ENCODE assay signal across 1 cellular context in genomic region chr10:99234739-99235468, GRCh38.
TF ChIP-seq lines count a peak whose summit lies in the region.

No MANE protein-coding gene starts in this region.

TF ChIP-seq in H1, 55 proteins besides CTCF, POLR2A, EP300 and RAD21 (continued from another document):
- no peak for TF ChIP-seq TBP (IDR thresholded peaks at IDR 0.05; ENCODE audit: low read depth, low read length)
- TF ChIP-seq YY1 (IDR thresholded peaks at IDR 0.05; ENCODE audit: low read depth, low read length), result no peak
- no peak for TF ChIP-seq RFX5 (IDR thresholded peaks at IDR 0.05; ENCODE audit: borderline replicate concordance, low read depth, low read length)
- no peak for TF ChIP-seq SUZ12 (IDR thresholded peaks at IDR 0.05; ENCODE audit: low read length)
- TF ChIP-seq BCL11A (IDR thresholded peaks at IDR 0.05; ENCODE audit: low read depth in 2 of 2, low read length in 2 of 2), result no peak
- no peak for TF ChIP-seq SP4 (IDR thresholded peaks at IDR 0.05; ENCODE audit: low read length)
- no peak for TF ChIP-seq GTF2F1 (IDR thresholded peaks at IDR 0.05; ENCODE audit: borderline replicate concordance, low read depth, low read length)
- TF ChIP-seq MAX (IDR thresholded peaks at IDR 0.05), result no peak
- no peak for TF ChIP-seq CHD2 (IDR thresholded peaks at IDR 0.05; ENCODE audit: low read length)
- no peak for TF ChIP-seq KDM5A (IDR thresholded peaks at IDR 0.05; ENCODE audit: low read length)
- no peak for TF ChIP-seq BRCA1 (IDR thresholded peaks at IDR 0.05; ENCODE audit: low read depth, low read length)
